ENCODE assay signal across 1 cellular context in genomic region chr11:117875397-117876048, GRCh38.
TF ChIP-seq lines count a peak whose summit lies in the region.

No MANE protein-coding gene starts in this region.

TF ChIP-seq in HEK293, 187 proteins besides CTCF, POLR2A, EP300 and RAD21 (continued from another document):
- TF ChIP-seq ZNF510 (tag by site-specific recombination; IDR thresholded peaks at IDR 0.05; ENCODE audit: insufficient replicate concordance) = no peak
- no peak for TF ChIP-seq ZBTB26 (tag by site-specific recombination; optimal IDR thresholded peaks at IDR 0.05)
- no peak for TF ChIP-seq GFI1B (tag by site-specific recombination; IDR thresholded peaks at IDR 0.05)
- TF ChIP-seq ZSCAN5A (tag by site-specific recombination; IDR thresholded peaks at IDR 0.05) = no peak
- no peak for TF ChIP-seq ZNF677 (tag by site-specific recombination; IDR thresholded peaks at IDR 0.05)
